In the genomic region with DNA sequence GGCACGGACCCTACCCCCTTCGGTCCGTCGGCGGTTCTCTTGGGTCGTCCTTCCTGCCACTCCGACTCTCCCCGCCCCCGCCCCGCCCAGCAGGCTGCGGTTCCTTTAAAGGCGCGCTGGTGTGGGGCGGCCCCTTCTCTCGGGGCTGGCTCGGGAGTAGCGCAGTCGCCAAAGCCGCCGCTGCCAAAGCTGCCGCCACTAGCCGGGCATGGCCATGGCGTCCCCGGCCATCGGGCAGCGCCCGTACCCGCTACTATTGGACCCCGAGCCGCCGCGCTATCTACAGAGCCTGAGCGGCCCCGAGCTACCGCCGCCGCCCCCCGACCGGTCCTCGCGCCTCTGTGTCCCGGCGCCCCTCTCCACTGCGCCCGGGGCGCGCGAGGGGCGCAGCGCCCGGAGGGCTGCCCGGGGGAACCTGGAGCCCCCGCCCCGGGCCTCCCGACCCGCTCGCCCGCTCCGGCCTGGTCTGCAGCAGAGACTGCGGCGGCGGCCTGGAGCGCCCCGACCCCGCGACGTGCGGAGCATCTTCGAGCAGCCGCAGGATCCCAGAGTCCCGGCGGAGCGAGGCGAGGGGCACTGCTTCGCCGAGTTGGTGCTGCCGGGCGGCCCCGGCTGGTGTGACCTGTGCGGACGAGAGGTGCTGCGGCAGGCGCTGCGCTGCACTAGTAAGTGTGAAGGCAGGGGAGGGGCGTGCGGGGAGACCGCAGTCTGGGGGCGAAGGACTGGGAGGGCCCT, we compare ENCODE assay signal across 8 cellular contexts. TPM values are rescaled to one million over a fixed set of nuclear protein-coding genes. Genes with fewer than 3 reads are reported as not detected.
DNase-seq lines count a peak whose midpoint lies in the region; ATAC-seq and TF ChIP-seq lines count a peak whose summit lies in the region.

A gene with protein sequence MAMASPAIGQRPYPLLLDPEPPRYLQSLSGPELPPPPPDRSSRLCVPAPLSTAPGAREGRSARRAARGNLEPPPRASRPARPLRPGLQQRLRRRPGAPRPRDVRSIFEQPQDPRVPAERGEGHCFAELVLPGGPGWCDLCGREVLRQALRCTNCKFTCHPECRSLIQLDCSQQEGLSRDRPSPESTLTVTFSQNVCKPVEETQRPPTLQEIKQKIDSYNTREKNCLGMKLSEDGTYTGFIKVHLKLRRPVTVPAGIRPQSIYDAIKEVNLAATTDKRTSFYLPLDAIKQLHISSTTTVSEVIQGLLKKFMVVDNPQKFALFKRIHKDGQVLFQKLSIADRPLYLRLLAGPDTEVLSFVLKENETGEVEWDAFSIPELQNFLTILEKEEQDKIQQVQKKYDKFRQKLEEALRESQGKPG (plus strand): TSS at position 137 of the 735 bp plus-strand sequence. CDS start 72 bp downstream, at position 209.

- H3K9me3 ChIP-seq in A673 (ENCODE audit: low read depth, low read length, poor library complexity, severe bottlenecking) (no peaks in the 10 kb centered on the region), cardiac muscle cell (ENCODE audit: low read depth) (no peaks in the 10 kb centered on the region)

- H3K4me3 ChIP-seq in A673 (ENCODE audit: low read depth, low read length, poor library complexity, severe bottlenecking) = peak within 1 kb of the TSS; percentile 42
- peak within 1 kb of the TSS; percentile 67 for H3K4me3 ChIP-seq in cardiac muscle cell

- peak; percentile 70 for ATAC-seq in GM19023 (IDR thresholded peaks at IDR 0.05; ENCODE audit: unreplicated experiment)
- ATAC-seq in HG03442 (IDR thresholded peaks at IDR 0.05; ENCODE audit: unreplicated experiment) = peak; percentile 55
- ATAC-seq in SK-N-SH treated with all-trans-retinoic acid at 6 μM for 48 hours = peak; percentile 82

- no peak for TF ChIP-seq CTCF in A673 (conservative IDR thresholded peaks at IDR 0.05; ENCODE audit: low read depth, low read length)
- no peak for TF ChIP-seq CTCF in cardiac muscle cell (IDR thresholded peaks at IDR 0.05; ENCODE audit: low read depth, low read length)

- DNase-seq in A673 (ENCODE audit: low spot score) (peak; percentile 57), cardiac muscle cell (ENCODE audit: low read depth in 1 of 2, low spot score in 1 of 2) (peak; percentile 79 to 84), posterior vena cava (ENCODE audit: low spot score) (peak; percentile 96), ureter (ENCODE audit: low spot score) (peak; percentile 93)
- DNase-seq in activated naive CD4-positive, alpha-beta T cell treated with anti-CD3 and anti-CD28 coated beads, Interleukin-2, amount 50 U/mL, for 16 hours = peak; percentile 84

- intact Hi-C loops in A673 (cut with micrococcal nuclease; ENCODE audit: unreplicated experiment) = no loop called here
- intact Hi-C loops in posterior vena cava (cut with DNase I) = no loop called here

- H3K27me3 ChIP-seq in A673 (replicated peaks; ENCODE audit: insufficient read depth, low read depth, low read length, poor library complexity) (peaks cover 46% of the 10 kb centered on the region), cardiac muscle cell (no peaks in the 10 kb centered on the region)

- H3K4me1 ChIP-seq in A673 (ENCODE audit: insufficient read depth, low read length, poor library complexity, severe bottlenecking) = peaks cover 17% of the 10 kb centered on the region
- H3K4me1 ChIP-seq in cardiac muscle cell (ENCODE audit: low read depth) = peaks cover 19% of the 10 kb centered on the region

- no TSS peak for BruUV-seq in A673 (replicated peaks; lab: Mats Ljungman, UMichigan)

- H3K36me3 ChIP-seq in A673 (ENCODE audit: insufficient read depth, low read length, poor library complexity, severe bottlenecking) (no peaks in the 10 kb centered on the region), cardiac muscle cell (no peaks in the 10 kb centered on the region)

- POLR2A ChIA-PET in A673 (lab: Charles Lee; ENCODE audit: low non-redundant PET) = no interaction called here

- H3K27ac ChIP-seq in A673 (ENCODE audit: low read depth, low read length, poor library complexity, severe bottlenecking) (no peak within 1 kb of the TSS), cardiac muscle cell (no peak within 1 kb of the TSS)

- CTCF ChIA-PET in A673 (lab: Charles Lee) = interaction anchor here (0.6 to 0.8 kb wide), 2 partner anchors 28 to 102 kb away, joined by 3 to 8 read pairs; no protein-coding TSS in a partner anchor

TF ChIP-seq in SK-N-SH treated with all-trans-retinoic acid at 6 μM for 48 hours, 23 proteins besides CTCF, POLR2A, EP300 and RAD21:
- TF ChIP-seq ZNF8 (CRISPR knock-in tag; IDR thresholded peaks at IDR 0.05) (no peak), ISL1 (CRISPR knock-in tag; IDR thresholded peaks at IDR 0.05) (no peak)

RNA-seq across cellular contexts. Expression of the gene that starts here (rescaled TPM):
- total RNA-seq in A673 (2021) (0.75 and 1.3 TPM in 2 replicates), cardiac muscle cell (45.3 and 50.7 TPM in 2 replicates), posterior vena cava (10 to 100 TPM; 11.0 to 13.3 TPM), ureter (35.5 TPM)
- polyA plus RNA-seq in cardiac muscle cell = 40.9 and 42.0 TPM in 2 replicates
